In the genomic region with DNA sequence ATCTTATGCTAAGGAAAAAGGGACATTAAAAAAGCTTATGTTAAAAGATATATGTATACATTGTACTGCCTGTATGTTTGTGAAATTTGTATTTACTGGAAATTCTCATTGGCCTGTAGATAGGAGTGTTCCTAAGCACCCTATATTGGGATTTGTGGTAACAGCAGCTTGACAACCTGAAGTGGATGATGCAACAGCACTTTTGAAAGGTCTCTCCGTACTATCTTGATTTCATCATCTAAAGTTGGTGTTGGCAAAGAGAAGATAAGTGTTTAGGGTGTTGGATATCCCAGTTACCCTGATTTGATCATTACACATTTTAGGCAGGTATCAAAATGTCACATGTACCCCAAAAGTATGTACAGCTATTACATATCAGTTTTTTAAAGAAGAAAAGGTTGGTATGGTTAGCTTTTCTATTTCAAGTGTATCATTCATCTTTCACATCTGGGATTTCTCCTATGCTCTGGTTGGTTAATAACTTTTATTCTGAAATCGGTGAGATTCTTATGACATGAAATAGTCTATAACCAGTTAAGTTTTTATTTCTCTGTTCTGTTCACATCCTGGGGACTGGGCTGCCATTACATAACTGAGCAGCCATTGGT, we compare ENCODE assay signal across 19 cellular contexts. TPM values are rescaled to one million over a fixed set of nuclear protein-coding genes. Genes with fewer than 3 reads are reported as not detected.
A peak's percentile ranks its signal among the peaks of the same experiment; 100 is the strongest.
DNase-seq lines count a peak whose midpoint lies in the region; ATAC-seq and TF ChIP-seq lines count a peak whose summit lies in the region.
"Had no signal": no experiment of that assay in that cellular context is flagged by ENCODE, and none has a peak within 500 bp of the region (broad histone marks: within the 10 kb centered on the region; RNA-seq: fewer than 3 reads in every experiment).

No MANE protein-coding gene starts in this region.

- peaks cover 0 to 2% of the 10 kb centered on the region in 2 donors for H3K9me3 Mint-ChIP-seq in natural killer cell
- H3K9me3 Mint-ChIP-seq: activated T-cell treated with anti-CD3 and anti-CD28 coated beads, Interleukin-2, amount 50 U/mL, for 4 hours had no signal

- no peaks in the 10 kb centered on the region for H3K27me3 Mint-ChIP-seq in natural killer cell (ENCODE audit: low read depth in 2 of 2)

- no peak overlapping the region for H3K27ac Mint-ChIP-seq in natural killer cell

- ATAC-seq in left cardiac atrium (no peak), right cardiac atrium (no peak), aorta (ENCODE audit: low FRiP score) (no peak), natural killer cell (no peak)
- no peak for ATAC-seq in stimulated activated naive CD8-positive, alpha-beta T cell treated with anti-CD3 and anti-CD28 coated beads, Interleukin-15, Interleukin-2, amounts not matched to agents 100 U/mL and 50 U/mL, for 24 hours
- ATAC-seq: activated T-cell treated with anti-CD3 and anti-CD28 coated beads, Interleukin-2, amount 50 U/mL, for 4 hours had no signal

- DNase-seq in left ventricle myocardium inferior = no peak
- DNase-seq in left cardiac atrium = no peak
- DNase-seq in SKM-1 treated with dmso at 0.1 percent for 144 hours (lab: John Stamatoyannopoulos, UW; ENCODE audit: unreplicated experiment) = peak; percentile 69
- DNase-seq in right cardiac atrium = no peak
- DNase-seq in aorta = no peak
- no peak for DNase-seq in natural killer cell
- DNase-seq in posterior vena cava (ENCODE audit: low spot score) = no peak
- no peak for DNase-seq in stimulated activated naive CD8-positive, alpha-beta T cell treated with anti-CD3 and anti-CD28 coated beads, Interleukin-15, Interleukin-2, amounts not matched to agents 100 U/mL and 50 U/mL, for 24 hours
- DNase-seq: activated CD4-positive, alpha-beta T cell treated with anti-CD3 and anti-CD28 coated beads, Interleukin-2, amount 50 U/mL, for 4 hours; activated T-cell treated with anti-CD3 and anti-CD28 coated beads, Interleukin-2, amount 50 U/mL, for 4 hours; central memory CD4-positive, alpha-beta T cell; effector memory CD4-positive, alpha-beta T cell; NCI-H187 treated with DMSO at 0.1 percent for 48 hours; NCI-H526 treated with DMSO at 0.1 percent for 48 hours; Peyer's patch; SW 1271; transverse colon had no signal

- intact Hi-C loops in left ventricle myocardium inferior (cut with micrococcal nuclease) = no loop called here
- intact Hi-C loops in left cardiac atrium (cut with DNase I) = no loop called here
- intact Hi-C loops in right cardiac atrium (cut with DNase I) = no loop called here
- intact Hi-C loops in aorta (cut with DNase I) = loop anchor here in 1 of 2 donors (10.0 kb wide), 1 partner anchor 275 kb away; the partner anchor contains the start of gene PAPSS1
- intact Hi-C loops in natural killer cell (cut with micrococcal nuclease) = no loop called here
- intact Hi-C loops in posterior vena cava (cut with DNase I) = no loop called here

- no peaks in the 10 kb centered on the region for H3K27me3 ChIP-seq in left ventricle myocardium inferior (ENCODE audit: low read depth)
- H3K27me3 ChIP-seq in right cardiac atrium (ENCODE audit: control insufficient read depth, insufficient read depth) = no peaks in the 10 kb centered on the region
- H3K27me3 ChIP-seq in aorta (ENCODE audit: control insufficient read depth in 1 of 2, insufficient read depth in 2 of 2, low read length in 1 of 2) = no peaks in the 10 kb centered on the region
- H3K27me3 ChIP-seq: Peyer's patch, transverse colon had no signal

- H3K36me3 ChIP-seq in left ventricle myocardium inferior (no peaks in the 10 kb centered on the region), aorta (ENCODE audit: control insufficient read depth in 1 of 2, insufficient read depth in 2 of 2, low read length in 1 of 2) (no peaks in the 10 kb centered on the region)
- H3K36me3 ChIP-seq: Peyer's patch had no signal

- H3K4me1 Mint-ChIP-seq in natural killer cell = peaks cover 38 to 52% of the 10 kb centered on the region in 2 donors

- TF ChIP-seq CTCF in left ventricle myocardium inferior (IDR thresholded peaks at IDR 0.05; ENCODE audit: borderline replicate concordance) (no peak), natural killer cell (IDR thresholded peaks at IDR 0.05) (no peak)

- H3K4me1 ChIP-seq in left ventricle myocardium inferior = peaks cover 93% of the 10 kb centered on the region
- peaks cover 17% of the 10 kb centered on the region for H3K4me1 ChIP-seq in right cardiac atrium (ENCODE audit: control insufficient read depth, insufficient read depth, low read length)
- H3K4me1 ChIP-seq in aorta (ENCODE audit: control insufficient read depth in 1 of 2, insufficient read depth in 2 of 2, low read length in 2 of 2) = peaks cover 7 to 16% of the 10 kb centered on the region in 2 donors
- H3K4me1 ChIP-seq: parathyroid adenoma had no signal

- H3K9me3 ChIP-seq in left ventricle myocardium inferior (replicated peaks) (no peaks in the 10 kb centered on the region), right cardiac atrium (ENCODE audit: control insufficient read depth, low read length) (no peaks in the 10 kb centered on the region), aorta (ENCODE audit: control insufficient read depth, low read length) (no peaks in the 10 kb centered on the region)
- H3K9me3 ChIP-seq: Peyer's patch, transverse colon had no signal

- H3K4me3 ChIP-seq in left ventricle myocardium inferior (no peak overlapping the region), right cardiac atrium (ENCODE audit: low read length) (no peak overlapping the region), aorta (ENCODE audit: low read length in 2 of 2) (no peak overlapping the region)
- H3K4me3 ChIP-seq: lung, Peyer's patch, transverse colon had no signal

- no peaks in the 10 kb centered on the region for H3K36me3 Mint-ChIP-seq in natural killer cell

- peak overlapping the region; percentile 90 for H3K27ac ChIP-seq in left ventricle myocardium inferior (replicated peaks)
- H3K27ac ChIP-seq in right cardiac atrium (ENCODE audit: low read length) = peak overlapping the region; percentile 33
- H3K27ac ChIP-seq in aorta (ENCODE audit: low read depth in 1 of 2, low read length in 2 of 2) = peak overlapping the region; percentile 48 to 50
- H3K27ac ChIP-seq: parathyroid adenoma had no signal

- no peak overlapping the region for H3K4me3 Mint-ChIP-seq in natural killer cell
- H3K4me3 Mint-ChIP-seq: activated T-cell treated with anti-CD3 and anti-CD28 coated beads, Interleukin-2, amount 50 U/mL, for 4 hours had no signal

- 86% methylated on average over 2 of the region's 2 CpGs for WGBS in right cardiac atrium
- WGBS in aorta, 2 donors = 86 to 92% methylated on average over 2 of the region's 2 CpGs

RNA-seq across cellular contexts. Expression of gene HADH, which starts 10.3 kb away (rescaled TPM):
- 238 TPM for total RNA-seq in left ventricle myocardium inferior
- total RNA-seq in left cardiac atrium = 100 to 1,000 TPM; 103 to 132 TPM
- total RNA-seq in right cardiac atrium = 100 to 1,000 TPM; 137 to 174 (median 154) TPM
- 160 TPM for polyA plus RNA-seq in right cardiac atrium
- 10 to 100 TPM; 38.2 to 79.2 TPM for total RNA-seq in aorta
- polyA plus RNA-seq in aorta = 10 to 100 TPM; 45.4 to 67.6 TPM
- 10 to 100 TPM in 2 of 3 donors, 1 to 10 TPM in 1; 9.1 to 16.5 (median 14.4) TPM for total RNA-seq in natural killer cell
- 10 to 100 TPM; 52.6 to 91.5 TPM for total RNA-seq in posterior vena cava

Comparison
In these comparisons a context has a peak if more than half of its experiments do, and no peak if none do; other contexts are left out.
1. H3K27ac ChIP-seq: peak in every context shown above with its lines; median percentile 90 in left ventricle myocardium inferior; 49 in aorta; 33 in right cardiac atrium.